Comparison of ENCODE assay signal across 16 cellular contexts in the genomic region with DNA sequence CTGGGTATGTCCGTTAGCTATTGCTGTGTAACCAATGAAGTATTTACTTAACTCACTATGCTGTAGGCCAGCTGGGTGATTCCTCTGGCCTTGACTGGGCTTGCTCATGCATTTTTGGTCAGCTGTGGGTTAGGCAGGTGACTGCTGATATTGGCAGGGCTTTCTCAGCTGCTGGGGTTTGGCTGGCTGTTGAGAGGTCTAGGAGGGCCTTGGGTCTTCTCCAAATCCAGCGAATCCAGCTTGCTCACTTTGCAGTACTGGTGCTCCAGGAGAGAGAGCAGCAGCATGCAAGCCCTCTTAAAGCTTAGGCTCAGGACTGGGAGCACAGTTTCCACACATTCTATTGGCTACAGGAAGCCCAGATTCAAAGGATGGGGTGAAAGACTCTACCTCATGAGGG.
A peak's percentile ranks its signal among the peaks of the same experiment; 100 is the strongest.
DNase-seq lines count a peak whose midpoint lies in the region; FAIRE-seq and TF ChIP-seq lines count a peak whose summit lies in the region.
"Had no signal": no experiment of that assay in that cellular context is flagged by ENCODE, and none has a peak within 500 bp of the region (broad histone marks: within the 10 kb centered on the region; RNA-seq: fewer than 3 reads in every experiment).

No MANE protein-coding gene starts in this region.

- BruUV-seq in MCF 10A (replicated peaks; lab: Mats Ljungman, UMichigan): no TSS peak

- no peaks in the 10 kb centered on the region for H4K20me1 ChIP-seq in keratinocyte (ENCODE audit: control insufficient read depth, extremely low read depth, insufficient read depth, low read length)
- H4K20me1 ChIP-seq: BLaER1 had no signal

- no peaks in the 10 kb centered on the region for H3K27me3 Mint-ChIP-seq in MCF 10A (ENCODE audit: insufficient read depth, unreplicated experiment)
- H3K27me3 Mint-ChIP-seq: brain had no signal

- no peaks in the 10 kb centered on the region for H3K9me3 ChIP-seq in keratinocyte (ENCODE audit: control insufficient read depth, low read depth, low read length)
- H3K9me3 ChIP-seq: BLaER1, mucosa of descending colon, uterus had no signal

- TF ChIP-seq CTCF in AG09309 (IDR thresholded peaks at IDR 0.05; ENCODE audit: control insufficient read depth, insufficient read depth, low read depth, low read length, missing control alignments) (no peak), MCF 10A (IDR thresholded peaks at IDR 0.05; ENCODE audit: unreplicated experiment) (no peak), keratinocyte (optimal IDR thresholded peaks at IDR 0.05 in 1 of 3, IDR thresholded peaks at IDR 0.05 in 1 of 3, conservative IDR thresholded peaks at IDR 0.05 in 1 of 3; ENCODE audit: extremely low read depth in 1 of 3, insufficient read depth in 2 of 3, low read length in 3 of 3) (no peak)

- H3K36me3 ChIP-seq in keratinocyte (ENCODE audit: control insufficient read depth in 2 of 2, extremely low read depth in 1 of 2, insufficient read depth in 2 of 2, low read length in 2 of 2): no peaks in the 10 kb centered on the region
- H3K36me3 ChIP-seq: BLaER1, uterus had no signal

- H2AFZ ChIP-seq in keratinocyte (ENCODE audit: control insufficient read depth, low read length): no peak overlapping the region

- DNase-seq in AG09309 (ENCODE audit: low read depth) (peak; percentile 44), M059J (ENCODE audit: low read depth) (peak; percentile 92), MCF 10A (ENCODE audit: unreplicated experiment) (peak; percentile 55), keratinocyte (ENCODE audit: low read depth, low spot score) (peak; percentile 66), DMS 273 (lab: John Stamatoyannopoulos, UW; ENCODE audit: unreplicated experiment) (no peak), mesenteric fat pad (ENCODE audit: low spot score) (no peak), dedifferentiated amniotic fluid mesenchymal stem cell (ENCODE audit: extremely low spot score) (no peak)
- no peak for DNase-seq in activated CD4-positive, CD25-positive, alpha-beta regulatory T cell (lab: John Stamatoyannopoulos, UW)
- DNase-seq: activated CD4-positive, alpha-beta T cell treated with anti-CD3 and anti-CD28 coated beads for 48 hours; mucosa of descending colon; T-helper 17 cell; uterus had no signal

- H3K4me2 ChIP-seq in keratinocyte (ENCODE audit: control insufficient read depth, extremely low read depth, insufficient read depth, low read depth, low read length): no peak overlapping the region
- H3K4me2 ChIP-seq: BLaER1 had no signal

- no peaks in the 10 kb centered on the region for H3K9me3 Mint-ChIP-seq in MCF 10A (ENCODE audit: unreplicated experiment)

- peaks cover 22% of the 10 kb centered on the region for H3K4me1 ChIP-seq in keratinocyte (ENCODE audit: control insufficient read depth, extremely low read depth, insufficient read depth, low read length)
- H3K4me1 ChIP-seq: BLaER1, uterus had no signal

- CTCF ChIA-PET in MCF 10A (lab: Yijun Ruan, JAX): interaction anchor here (0.9 to 1.6 kb wide), 4 partner anchors 255 to 434 kb away, joined by 3 read pairs; no protein-coding TSS in a partner anchor

- H3K27ac ChIP-seq in keratinocyte (ENCODE audit: control insufficient read depth, insufficient read depth, low read length): no peak overlapping the region
- H3K27ac ChIP-seq: BLaER1, uterus had no signal

- no peaks in the 10 kb centered on the region for H3K79me2 ChIP-seq in keratinocyte (ENCODE audit: control insufficient read depth, insufficient read depth, low read length)

- H3K36me3 Mint-ChIP-seq in MCF 10A (ENCODE audit: insufficient read depth, unreplicated experiment): no peaks in the 10 kb centered on the region
- H3K36me3 Mint-ChIP-seq: brain had no signal

- H3K4me3 ChIP-seq in AG09309 (ENCODE audit: control insufficient read depth, low read depth, low read length) (no peak overlapping the region), keratinocyte (ENCODE audit: control insufficient read depth in 2 of 3, extremely low read depth in 1 of 3, insufficient read depth in 2 of 3, low read depth in 1 of 3, low read length in 3 of 3) (no peak overlapping the region)
- H3K4me3 ChIP-seq: BLaER1, mucosa of descending colon, uterus had no signal

- H3K4me3 Mint-ChIP-seq in MCF 10A (ENCODE audit: unreplicated experiment): no peak overlapping the region
- H3K4me3 Mint-ChIP-seq: brain, T-helper 17 cell had no signal

- H3K27me3 ChIP-seq in keratinocyte (ENCODE audit: control insufficient read depth, extremely low read depth, insufficient read depth, low read length): no peaks in the 10 kb centered on the region
- H3K27me3 ChIP-seq: BLaER1, uterus had no signal

- H3K9me1 ChIP-seq in keratinocyte (ENCODE audit: control insufficient read depth, extremely low read depth, insufficient read depth, low read length): no peaks in the 10 kb centered on the region

- POLR2A ChIA-PET in MCF 10A (lab: Yijun Ruan, JAX): no interaction called here

- no peak overlapping the region for H3K9ac ChIP-seq in keratinocyte (ENCODE audit: control insufficient read depth, extremely low read depth, insufficient read depth, low read length)
- H3K9ac ChIP-seq: BLaER1 had no signal

- peak; percentile 85 for FAIRE-seq in keratinocyte (lab: Jason Lieb, UNC)
- FAIRE-seq: endometrium, GM19239 had no signal

- intact Hi-C loops in MCF 10A (cut with micrococcal nuclease): loop anchor here (10.0 kb wide), 1 partner anchor 424 kb away; a partner anchor contains a TSS

- no peak overlapping the region for H3K27ac Mint-ChIP-seq in MCF 10A (ENCODE audit: low read depth, unreplicated experiment)
- H3K27ac Mint-ChIP-seq: brain, T-helper 17 cell had no signal

- H3K4me1 Mint-ChIP-seq in MCF 10A (ENCODE audit: insufficient read depth, unreplicated experiment): peaks cover 28% of the 10 kb centered on the region

- dilution Hi-C loops in keratinocyte (cut with MboI; ENCODE audit: extremely low pct_ligation_motif_present, low sequenced_read_pairs): no loop called here

Comparison
In these comparisons a context has a peak if more than half of its experiments do, and no peak if none do; other contexts are left out.
1. DNase-seq: peak in AG09309 (single experiment), M059J (single experiment), MCF 10A (single experiment) and keratinocyte (single experiment); none in DMS 273 (single experiment), mesenteric fat pad (single experiment), activated CD4-positive, CD25-positive, alpha-beta regulatory T cell (0 of 4) and dedifferentiated amniotic fluid mesenchymal stem cell (single experiment).